2 cellular contexts compared by ENCODE assay signal in the genomic region with DNA sequence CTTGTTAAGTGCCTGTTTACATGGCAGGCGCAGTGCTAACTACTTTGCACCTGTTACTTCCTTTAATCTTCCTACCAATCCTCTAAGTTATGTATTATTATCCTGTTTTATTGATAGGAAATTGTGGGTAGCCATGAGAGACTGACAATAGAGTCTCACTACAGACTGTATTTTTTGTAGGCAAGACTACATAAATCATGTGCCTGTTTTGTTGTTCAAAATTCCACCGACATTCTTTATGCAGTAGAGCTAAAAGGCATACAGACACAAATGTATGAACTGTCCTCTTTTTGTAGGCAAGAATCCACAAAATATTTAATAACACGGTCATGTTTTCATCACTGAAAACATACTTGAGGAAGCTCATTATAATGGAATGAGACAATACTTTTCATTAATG.
TF ChIP-seq lines count a peak whose summit lies in the region.

No MANE protein-coding gene starts in this region.

TF ChIP-seq in IMR-90, 13 proteins besides CTCF, POLR2A, EP300 and RAD21 (continued from another document):
- TF ChIP-seq, protein P1, sequence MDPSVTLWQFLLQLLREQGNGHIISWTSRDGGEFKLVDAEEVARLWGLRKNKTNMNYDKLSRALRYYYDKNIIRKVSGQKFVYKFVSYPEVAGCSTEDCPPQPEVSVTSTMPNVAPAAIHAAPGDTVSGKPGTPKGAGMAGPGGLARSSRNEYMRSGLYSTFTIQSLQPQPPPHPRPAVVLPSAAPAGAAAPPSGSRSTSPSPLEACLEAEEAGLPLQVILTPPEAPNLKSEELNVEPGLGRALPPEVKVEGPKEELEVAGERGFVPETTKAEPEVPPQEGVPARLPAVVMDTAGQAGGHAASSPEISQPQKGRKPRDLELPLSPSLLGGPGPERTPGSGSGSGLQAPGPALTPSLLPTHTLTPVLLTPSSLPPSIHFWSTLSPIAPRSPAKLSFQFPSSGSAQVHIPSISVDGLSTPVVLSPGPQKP (IDR thresholded peaks at IDR 0.05; ENCODE audit: borderline replicate concordance, low read depth, low read length) = no peak
- TF ChIP-seq RCOR1 (IDR thresholded peaks at IDR 0.05; ENCODE audit: insufficient replicate concordance, low read length) (no peak), MAFK (IDR thresholded peaks at IDR 0.05; ENCODE audit: low read depth, low read length) (no peak)

TF ChIP-seq in SK-N-SH treated with all-trans-retinoic acid at 6 μM for 48 hours, 23 proteins besides CTCF, POLR2A, EP300 and RAD21 (continued from another document):
- TF ChIP-seq, protein P2, sequence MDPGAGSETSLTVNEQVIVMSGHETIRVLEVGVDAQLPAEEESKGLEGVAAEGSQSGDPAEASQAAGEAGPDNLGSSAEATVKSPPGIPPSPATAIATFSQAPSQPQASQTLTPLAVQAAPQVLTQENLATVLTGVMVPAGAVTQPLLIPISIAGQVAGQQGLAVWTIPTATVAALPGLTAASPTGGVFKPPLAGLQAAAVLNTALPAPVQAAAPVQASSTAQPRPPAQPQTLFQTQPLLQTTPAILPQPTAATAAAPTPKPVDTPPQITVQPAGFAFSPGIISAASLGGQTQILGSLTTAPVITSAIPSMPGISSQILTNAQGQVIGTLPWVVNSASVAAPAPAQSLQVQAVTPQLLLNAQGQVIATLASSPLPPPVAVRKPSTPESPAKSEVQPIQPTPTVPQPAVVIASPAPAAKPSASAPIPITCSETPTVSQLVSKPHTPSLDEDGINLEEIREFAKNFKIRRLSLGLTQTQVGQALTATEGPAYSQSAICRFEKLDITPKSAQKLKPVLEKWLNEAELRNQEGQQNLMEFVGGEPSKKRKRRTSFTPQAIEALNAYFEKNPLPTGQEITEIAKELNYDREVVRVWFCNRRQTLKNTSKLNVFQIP (CRISPR knock-in tag; IDR thresholded peaks at IDR 0.05; ENCODE audit: borderline replicate concordance, low read depth) = no peak
- TF ChIP-seq, protein P3, sequence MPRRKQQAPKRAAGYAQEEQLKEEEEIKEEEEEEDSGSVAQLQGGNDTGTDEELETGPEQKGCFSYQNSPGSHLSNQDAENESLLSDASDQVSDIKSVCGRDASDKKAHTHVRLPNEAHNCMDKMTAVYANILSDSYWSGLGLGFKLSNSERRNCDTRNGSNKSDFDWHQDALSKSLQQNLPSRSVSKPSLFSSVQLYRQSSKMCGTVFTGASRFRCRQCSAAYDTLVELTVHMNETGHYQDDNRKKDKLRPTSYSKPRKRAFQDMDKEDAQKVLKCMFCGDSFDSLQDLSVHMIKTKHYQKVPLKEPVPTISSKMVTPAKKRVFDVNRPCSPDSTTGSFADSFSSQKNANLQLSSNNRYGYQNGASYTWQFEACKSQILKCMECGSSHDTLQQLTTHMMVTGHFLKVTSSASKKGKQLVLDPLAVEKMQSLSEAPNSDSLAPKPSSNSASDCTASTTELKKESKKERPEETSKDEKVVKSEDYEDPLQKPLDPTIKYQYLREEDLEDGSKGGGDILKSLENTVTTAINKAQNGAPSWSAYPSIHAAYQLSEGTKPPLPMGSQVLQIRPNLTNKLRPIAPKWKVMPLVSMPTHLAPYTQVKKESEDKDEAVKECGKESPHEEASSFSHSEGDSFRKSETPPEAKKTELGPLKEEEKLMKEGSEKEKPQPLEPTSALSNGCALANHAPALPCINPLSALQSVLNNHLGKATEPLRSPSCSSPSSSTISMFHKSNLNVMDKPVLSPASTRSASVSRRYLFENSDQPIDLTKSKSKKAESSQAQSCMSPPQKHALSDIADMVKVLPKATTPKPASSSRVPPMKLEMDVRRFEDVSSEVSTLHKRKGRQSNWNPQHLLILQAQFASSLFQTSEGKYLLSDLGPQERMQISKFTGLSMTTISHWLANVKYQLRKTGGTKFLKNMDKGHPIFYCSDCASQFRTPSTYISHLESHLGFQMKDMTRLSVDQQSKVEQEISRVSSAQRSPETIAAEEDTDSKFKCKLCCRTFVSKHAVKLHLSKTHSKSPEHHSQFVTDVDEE (CRISPR knock-in tag; IDR thresholded peaks at IDR 0.05) = no peak
